ENCODE assay signal across 15 cellular contexts in the genomic region with DNA sequence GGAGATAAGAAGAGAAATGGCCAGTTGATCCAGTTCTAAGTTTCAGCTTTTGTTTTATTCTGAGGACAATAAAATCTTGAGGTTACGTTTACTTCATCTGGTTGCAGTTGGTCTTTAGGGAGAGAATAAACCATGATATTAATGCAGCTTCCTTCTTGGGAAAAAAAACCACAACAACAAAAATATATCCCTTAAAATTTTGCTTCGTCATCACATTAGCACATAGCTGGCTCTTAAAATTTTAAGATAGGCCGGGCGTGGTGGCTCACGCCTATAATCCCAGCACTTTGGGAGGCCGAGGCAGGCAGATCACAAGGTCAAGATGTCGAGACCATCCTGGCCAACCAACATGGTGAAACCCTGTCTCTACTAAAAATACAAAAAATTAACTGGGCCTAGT.
DNase-seq lines count a peak whose midpoint lies in the region; ATAC-seq, FAIRE-seq and TF ChIP-seq lines count a peak whose summit lies in the region.
"Had no signal": no experiment of that assay in that cellular context is flagged by ENCODE, and none has a peak within 500 bp of the region (broad histone marks: within the 10 kb centered on the region; RNA-seq: fewer than 3 reads in every experiment).

No MANE protein-coding gene starts in this region.

- H3K18ac ChIP-seq in IMR-90 (ENCODE audit: low read depth, low read length) (no peak overlapping the region; the same call in 1 of the 2 replicates), mesenchymal stem cell (ENCODE audit: low read depth in 1 of 2, low read length in 2 of 2) (peak overlapping the region; percentile 21 to 26)

- TF ChIP-seq EP300 in A549 (IDR thresholded peaks at IDR 0.05): no peak
- no peak for TF ChIP-seq EP300 in K562 (IDR thresholded peaks at IDR 0.05; ENCODE audit: low read length)

- peaks cover 27% of the 10 kb centered on the region for H3K36me3 ChIP-seq in IMR-90 (ENCODE audit: control insufficient read depth, insufficient read depth, low read length)
- no peaks in the 10 kb centered on the region for H3K36me3 ChIP-seq in K562 (ENCODE audit: control insufficient read depth, insufficient read depth, low read length)
- H3K36me3 ChIP-seq in mesenchymal stem cell (ENCODE audit: control insufficient read depth in 1 of 2, insufficient read depth in 2 of 2, low read depth in 1 of 2, low read length in 2 of 2): no peaks in the 10 kb centered on the region
- H3K36me3 ChIP-seq: BLaER1 treated with 17β-estradiol and CSF1 and Interleukin-3, amounts not matched to agents 10 nM and 100 nM had no signal

- H3K9me3 ChIP-seq in A549: no peaks in the 10 kb centered on the region
- no peaks in the 10 kb centered on the region for H3K9me3 ChIP-seq in IMR-90 (ENCODE audit: control insufficient read depth, insufficient read depth, low read length)
- H3K9me3 ChIP-seq in K562 (replicated peaks; ENCODE audit: control insufficient read depth, insufficient read depth, low read depth, low read length): no peaks in the 10 kb centered on the region
- H3K9me3 ChIP-seq in mesenchymal stem cell (ENCODE audit: control insufficient read depth, low read length): no peaks in the 10 kb centered on the region
- H3K9me3 ChIP-seq: BLaER1 treated with 17β-estradiol and CSF1 and Interleukin-3, amounts not matched to agents 10 nM and 100 nM had no signal

- no peak overlapping the region for H3K4me3 ChIP-seq in A549
- H3K4me3 ChIP-seq in IMR-90 (ENCODE audit: insufficient read depth, low read depth, low read length): no peak overlapping the region
- H3K4me3 ChIP-seq in K562: no peak overlapping the region
- H3K4me3 ChIP-seq in mesenchymal stem cell (ENCODE audit: insufficient read depth in 1 of 2, low read depth in 1 of 2, low read length in 2 of 2): no peak overlapping the region
- H3K4me3 ChIP-seq: BLaER1 treated with 17β-estradiol and CSF1 and Interleukin-3, amounts not matched to agents 10 nM and 100 nM; GM12878 had no signal

- CTCF ChIA-PET in A549 (lab: Yijun Ruan, JAX): interaction anchor here (0.6 to 0.9 kb wide), 3 partner anchors 9 to 177 kb away, joined by 3 to 4 read pairs (median 4); no protein-coding TSS in a partner anchor
- CTCF ChIA-PET in IMR-90 (lab: Yijun Ruan, JAX): no interaction called here
- CTCF ChIA-PET in K562 (lab: Yijun Ruan, JAX; ENCODE audit: low intra/inter-chr PET ratio): no interaction called here

- H3K14ac ChIP-seq in IMR-90 (replicated peaks; ENCODE audit: low read depth, low read length): no peak overlapping the region; the same call in 1 of the 2 replicates
- no peak overlapping the region for H3K14ac ChIP-seq in mesenchymal stem cell (ENCODE audit: low read length in 2 of 2)

- H3K23ac ChIP-seq in IMR-90 (ENCODE audit: low read depth, low read length) (no peak overlapping the region), mesenchymal stem cell (ENCODE audit: low read length in 2 of 2) (no peak overlapping the region)

- H2AFZ ChIP-seq in IMR-90 (replicated peaks; ENCODE audit: low read length, poor library complexity) (no peak overlapping the region), K562 (ENCODE audit: low read depth, low read length) (peak overlapping the region; percentile 72), mesenchymal stem cell (ENCODE audit: low read depth, low read length) (no peak overlapping the region)

- H3K27ac ChIP-seq in A549 (no peak overlapping the region), IMR-90 (ENCODE audit: insufficient read depth, low read length) (no peak overlapping the region), K562 (ENCODE audit: extremely low read depth, low read depth, low read length) (no peak overlapping the region), mesenchymal stem cell (ENCODE audit: low read length, poor library complexity, severe bottlenecking) (no peak overlapping the region)
- H3K27ac ChIP-seq: BLaER1 treated with 17β-estradiol and CSF1 and Interleukin-3, amounts not matched to agents 10 nM and 100 nM had no signal

- H2BK120ac ChIP-seq in IMR-90 (ENCODE audit: low read depth, low read length): no peak overlapping the region
- H2BK120ac ChIP-seq in mesenchymal stem cell (ENCODE audit: low read depth, low read length): no peak overlapping the region

- 0 out of 4 replicates have a peak overlapping the region, but pooled peaks of 1 of the 2 experiments have one; percentile 50 for H4K8ac ChIP-seq in IMR-90 (ENCODE audit: low read depth in 2 of 2, low read length in 2 of 2)
- H4K8ac ChIP-seq in mesenchymal stem cell (ENCODE audit: low read length): no peak overlapping the region

- POLR2A ChIA-PET in A549 (lab: Yijun Ruan, JAX) (no interaction called here), IMR-90 (lab: Charles Lee; ENCODE audit: unreplicated experiment) (interaction anchor here (0.5 kb wide), 1 partner anchor 150 kb away, joined by 4 read pairs; no protein-coding TSS in a partner anchor), K562 (lab: Yijun Ruan, JAX) (no interaction called here)

- H3K4ac ChIP-seq in IMR-90 (ENCODE audit: low read depth, low read length): no peak overlapping the region
- H3K4ac ChIP-seq in mesenchymal stem cell (ENCODE audit: low read depth in 1 of 2, low read length in 2 of 2): peak overlapping the region in 1 of 2 experiments; percentile 62

- WGBS in A549 (ENCODE audit: missing lambda C conversion rate): 75% methylated on average over 7 of the region's 7 CpGs
- WGBS in IMR-90 (ENCODE audit: extremely low coverage in 2 of 2, insufficient read length in 1 of 2), 2 experiments: 80% methylated on average over 1 of the region's 7 CpGs; no CpG with 5 or more reads in 1 of the 2 experiments
- 7% methylated on average over 3 of the region's 7 CpGs for WGBS in K562 (ENCODE audit: insufficient coverage, low coverage, missing lambda C conversion rate)
- WGBS in mesenchymal stem cell: over 99% methylated on average over 7 of the region's 7 CpGs

- in situ Hi-C loops in IMR-90 (cut with MboI; ENCODE audit: low sequenced_read_pairs) (no loop called here), K562 (cut with MboI) (no loop called here)

- no peak overlapping the region for H2BK20ac ChIP-seq in IMR-90 (ENCODE audit: low read depth, low read length)

- DNase-seq in A549 (ENCODE audit: low read depth in 1 of 2, low spot score in 1 of 2) (no peak), IMR-90 (no peak), K562 (ENCODE audit: extremely low read depth in 1 of 4, low spot score in 3 of 4) (peak in 1 of 4 experiments; percentile 5), mesenchymal stem cell (no peak), cerebellar nuclear complex (lab: John Stamatoyannopoulos, UW) (no peak)
- DNase-seq: 8988T; ACHN; CD4-positive, alpha-beta memory T cell; DMS79; GOT3; H9 had no signal

- H3K9ac ChIP-seq in IMR-90 (ENCODE audit: low read depth, low read length) (no peak overlapping the region), K562 (ENCODE audit: insufficient read depth in 1 of 2, low read depth in 2 of 2, low read length in 2 of 2) (no peak overlapping the region), mesenchymal stem cell (ENCODE audit: low read length) (no peak overlapping the region)
- H3K9ac ChIP-seq: BLaER1 treated with 17β-estradiol and CSF1 and Interleukin-3, amounts not matched to agents 10 nM and 100 nM had no signal

- H3K4me1 ChIP-seq in A549: no peaks in the 10 kb centered on the region
- H3K4me1 ChIP-seq in IMR-90 (ENCODE audit: control insufficient read depth, insufficient read depth, low read length): no peaks in the 10 kb centered on the region
- H3K4me1 ChIP-seq in K562 (replicated peaks in 1 of 2; ENCODE audit: control insufficient read depth in 2 of 2, insufficient read depth in 2 of 2, low read length in 2 of 2): no peaks in the 10 kb centered on the region; a peak in 2 of 5 replicates
- no peaks in the 10 kb centered on the region for H3K4me1 ChIP-seq in mesenchymal stem cell (ENCODE audit: control insufficient read depth, insufficient read depth, low read depth, low read length)

- H4K20me1 ChIP-seq in IMR-90 (ENCODE audit: insufficient read depth, low read length): no peaks in the 10 kb centered on the region
- H4K20me1 ChIP-seq in K562 (replicated peaks; ENCODE audit: control insufficient read depth, insufficient read depth, low read length): no peaks in the 10 kb centered on the region
- H4K20me1 ChIP-seq: BLaER1 treated with 17β-estradiol and CSF1 and Interleukin-3, amounts not matched to agents 10 nM and 100 nM had no signal

- TF ChIP-seq RAD21 in A549 (conservative IDR thresholded peaks at IDR 0.05 in 1 of 2, IDR thresholded peaks at IDR 0.05 in 1 of 2) (no peak), IMR-90 (IDR thresholded peaks at IDR 0.05; ENCODE audit: low read length) (no peak), K562 (CRISPR knock-in tag; conservative IDR thresholded peaks at IDR 0.05 in 1 of 2, IDR thresholded peaks at IDR 0.05 in 1 of 2) (no peak)

- H4K5ac ChIP-seq in IMR-90 (ENCODE audit: low read depth, low read length): no peak overlapping the region; the same call in 1 of the 2 replicates

- no peaks in the 10 kb centered on the region for H3K79me2 ChIP-seq in K562 (ENCODE audit: control insufficient read depth, insufficient read depth, low read length)

- no peaks in the 10 kb centered on the region for H3K79me1 ChIP-seq in IMR-90 (ENCODE audit: low read depth in 1 of 2, low read length in 2 of 2)
- no peaks in the 10 kb centered on the region for H3K79me1 ChIP-seq in mesenchymal stem cell (replicated peaks; ENCODE audit: low read length, poor library complexity, severe bottlenecking)

- no peak overlapping the region for H3K4me2 ChIP-seq in A549
- no peak overlapping the region for H3K4me2 ChIP-seq in IMR-90 (ENCODE audit: low read depth, low read length)
- peak overlapping the region; percentile 18; the same call in 1 of the 2 replicates for H3K4me2 ChIP-seq in K562 (ENCODE audit: insufficient read depth, low read length)
- no peak overlapping the region for H3K4me2 ChIP-seq in mesenchymal stem cell (ENCODE audit: low read length, poor library complexity, severe bottlenecking)

- no peaks in the 10 kb centered on the region for H3K27me3 ChIP-seq in IMR-90 (ENCODE audit: control insufficient read depth, insufficient read depth, low read length)
- H3K27me3 ChIP-seq in K562 (ENCODE audit: control insufficient read depth in 2 of 2, insufficient read depth in 2 of 2, low read length in 2 of 2): no peaks in the 10 kb centered on the region
- peaks cover 0 to 5% of the 10 kb centered on the region in 2 experiments for H3K27me3 ChIP-seq in mesenchymal stem cell (ENCODE audit: control insufficient read depth in 1 of 2, insufficient read depth in 1 of 2, low read length in 2 of 2)
- H3K27me3 ChIP-seq: BLaER1 treated with 17β-estradiol and CSF1 and Interleukin-3, amounts not matched to agents 10 nM and 100 nM had no signal

- H2BK5ac ChIP-seq in IMR-90 (ENCODE audit: low read depth, low read length, poor library complexity, severe bottlenecking) (no peak overlapping the region), mesenchymal stem cell (ENCODE audit: low read depth, low read length, poor library complexity, severe bottlenecking) (no peak overlapping the region)

- H2BK15ac ChIP-seq in IMR-90 (ENCODE audit: low read depth, low read length): no peak overlapping the region
- no peak overlapping the region for H2BK15ac ChIP-seq in mesenchymal stem cell (ENCODE audit: low read depth, poor library complexity, severe bottlenecking)

- H3K9me1 ChIP-seq in IMR-90 (ENCODE audit: insufficient read depth, low read length): peaks cover 5% of the 10 kb centered on the region; the same call in 1 of the 2 replicates
- H3K9me1 ChIP-seq in K562 (ENCODE audit: control insufficient read depth, insufficient read depth, low read length): no peaks in the 10 kb centered on the region

- no peak for FAIRE-seq in A549 (lab: Jason Lieb, UNC)
- no peak for FAIRE-seq in K562 (lab: Jason Lieb, UNC)
- FAIRE-seq: GM12878 had no signal

- TF ChIP-seq POLR2A in A549 (IDR thresholded peaks at IDR 0.05; ENCODE audit: low read length) (no peak), IMR-90 (IDR thresholded peaks at IDR 0.05; ENCODE audit: low read depth, low read length) (no peak), K562 (conservative IDR thresholded peaks at IDR 0.05) (no peak)

- BruUV-seq in IMR-90 (replicated peaks; lab: Mats Ljungman, UMichigan) (no TSS peak), K562 (replicated peaks; lab: Mats Ljungman, UMichigan) (no TSS peak)

- H4K91ac ChIP-seq in IMR-90 (ENCODE audit: insufficient read depth, low read depth, low read length) (no peak overlapping the region), mesenchymal stem cell (ENCODE audit: low read length) (no peak overlapping the region)

- H2AK5ac ChIP-seq in IMR-90 (ENCODE audit: low read depth, low read length) (no peak overlapping the region), mesenchymal stem cell (ENCODE audit: low read length, severe bottlenecking) (no peak overlapping the region)

- H3K56ac ChIP-seq in IMR-90 (ENCODE audit: extremely low read depth, insufficient read depth, low read length): no peak overlapping the region

- ATAC-seq in A549 (no peak), IMR-90 (ENCODE audit: low read depth) (no peak), K562 (no peak), HG03175 (IDR thresholded peaks at IDR 0.05; ENCODE audit: unreplicated experiment) (no peak), GM19463 (IDR thresholded peaks at IDR 0.05; ENCODE audit: unreplicated experiment) (no peak)
- ATAC-seq: GM12878 had no signal

- TF ChIP-seq CTCF in A549 (IDR thresholded peaks at IDR 0.05) (no peak), IMR-90 (conservative IDR thresholded peaks at IDR 0.05; ENCODE audit: low read depth, low read length) (no peak), K562 (IDR thresholded peaks at IDR 0.05 in 2 of 3, conservative IDR thresholded peaks at IDR 0.05 in 1 of 3; ENCODE audit: insufficient read depth in 2 of 3, low read depth in 1 of 3, low read length in 3 of 3) (no peak)

- dilution Hi-C loops in IMR-90 (cut with HindIII; ENCODE audit: low sequenced_read_pairs, unreplicated experiment): no loop called here

- no peak overlapping the region for H2AK9ac ChIP-seq in IMR-90 (replicated peaks; ENCODE audit: low read depth, low read length, poor library complexity)

- intact Hi-C loops in IMR-90 (cut with micrococcal nuclease): no loop called here
- intact Hi-C loops in K562 (cut with micrococcal nuclease): no loop called here

- no peak overlapping the region for H2BK12ac ChIP-seq in mesenchymal stem cell (ENCODE audit: low read length in 2 of 2)
